ENCODE assay signal across 24 cellular contexts in the genomic region with DNA sequence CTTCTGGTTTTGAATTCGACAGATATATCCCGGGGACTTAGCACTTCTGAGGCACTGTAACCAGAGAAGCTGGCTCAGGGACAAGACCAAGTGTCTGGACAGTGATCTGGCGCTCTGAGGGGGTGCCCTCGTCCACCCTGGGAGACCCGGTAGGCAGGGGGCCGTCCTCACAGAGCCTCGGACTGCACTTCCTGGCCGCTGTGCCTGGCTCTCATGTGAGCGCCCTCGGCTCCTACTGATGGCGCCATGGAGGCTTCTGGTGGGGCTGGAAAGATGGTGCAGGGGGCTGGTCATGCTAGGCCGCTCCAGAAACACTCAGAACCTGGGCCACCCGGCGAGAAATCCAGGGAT. TPM values are rescaled to one million over a fixed set of nuclear protein-coding genes. Genes with fewer than 3 reads are reported as not detected.
DNase-seq lines count a peak whose midpoint lies in the region; ATAC-seq and TF ChIP-seq lines count a peak whose summit lies in the region.
"Had no signal": no experiment of that assay in that cellular context is flagged by ENCODE, and none has a peak within 500 bp of the region (broad histone marks: within the 10 kb centered on the region; RNA-seq: fewer than 3 reads in every experiment).

No MANE protein-coding gene starts in this region.

- intact Hi-C loops in Right ventricle myocardium inferior (cut with DNase I) (no loop called here), left ventricle myocardium superior (cut with micrococcal nuclease) (no loop called here), tibial artery (cut with DNase I; ENCODE audit: low total_unique reads) (no loop called here)

- H3K4me3 ChIP-seq in tibial artery: no peak overlapping the region
- H3K4me3 ChIP-seq: GM12878, GM23248, SJSA1 had no signal

- H3K4me1 ChIP-seq in tibial artery: no peaks in the 10 kb centered on the region
- H3K4me1 ChIP-seq: SJSA1 had no signal

- H3K36me3 ChIP-seq in tibial artery: peaks cover 56 to 76% (median 59%) of the 10 kb centered on the region in 3 donors

- DNase-seq in Right ventricle myocardium inferior (ENCODE audit: missing footprints) (peak; percentile 43), left ventricle myocardium superior (no peak), RWPE1 (ENCODE audit: low spot score) (no peak), mesenteric fat pad (ENCODE audit: low spot score) (peak; percentile 76), tibial artery (peak; percentile 0 to 52), NCI-H2107 treated with DMSO at 0.1 percent for 48 hours (lab: John Stamatoyannopoulos, UW; ENCODE audit: unreplicated experiment) (no peak), NCI-H187 treated with DMSO at 0.1 percent for 48 hours (lab: John Stamatoyannopoulos, UW) (no peak)
- DNase-seq: CD4-positive, CD25-positive, alpha-beta regulatory T cell; COR-L47; DMS 273 treated with DMSO at 0.1 percent for 48 hours; DMS79 treated with DMSO at 0.1 percent for 48 hours; GM23248; HCEC 1CT; KG1; NCI-H1092; NCI-H1436; NCI-H1930; NCI-H226; NCI-H510A treated with DMSO at 0.1 percent for 48 hours; NCI-H748 treated with DMSO at 0.1 percent for 48 hours; NK-92 treated with Interleukin-12 subunit alpha and Interleukin-12 subunit beta, amount 100 ng/mL, for 24 hours had no signal

- H3K9me3 ChIP-seq in tibial artery: no peaks in the 10 kb centered on the region

- peak overlapping the region; percentile 7; the same call in 1 of the 2 replicates for H3K27ac ChIP-seq in RWPE1
- H3K27ac ChIP-seq in tibial artery: no peak overlapping the region
- H3K27ac ChIP-seq: GM23248, SJSA1 had no signal

- POLR2A ChIA-PET in RWPE1 (lab: Yijun Ruan, JAX; ENCODE audit: low non-redundant PET): no interaction called here

- CTCF ChIA-PET in RWPE1 (lab: Yijun Ruan, JAX): no interaction called here

- no peak for ATAC-seq in Right ventricle myocardium inferior
- ATAC-seq in left ventricle myocardium superior: no peak
- ATAC-seq: GM12878 had no signal

- TF ChIP-seq CTCF in RWPE1 (conservative IDR thresholded peaks at IDR 0.05; ENCODE audit: low read depth) (no peak), tibial artery (IDR thresholded peaks at IDR 0.05) (no peak)

- no peaks in the 10 kb centered on the region for H3K27me3 ChIP-seq in tibial artery
- H3K27me3 ChIP-seq: SJSA1 had no signal

RNA-seq across cellular contexts. Expression of a gene that starts 18.8 kb away (rescaled TPM):
- total RNA-seq in Right ventricle myocardium inferior (not detected), left ventricle myocardium superior (not detected), mesenteric fat pad (not detected)
- total RNA-seq: A673; CD4-positive, CD25-positive, alpha-beta regulatory T cell; GM12878; GM23248; SJSA1 had no signal

RNA-seq across cellular contexts. Expression of a gene that starts 59.7 kb away (rescaled TPM):
- 13.4 TPM for total RNA-seq in Right ventricle myocardium inferior
- total RNA-seq in left ventricle myocardium superior: 13.4 TPM
- 45.7 TPM for total RNA-seq in mesenteric fat pad

Comparison
In these comparisons a context has a peak if more than half of its experiments do, and no peak if none do; other contexts are left out.
1. DNase-seq: peak in Right ventricle myocardium inferior (single experiment), mesenteric fat pad (single experiment) and tibial artery (2 of 2); none in left ventricle myocardium superior (single experiment), RWPE1 (single experiment), NCI-H2107 treated with DMSO at 0.1 percent for 48 hours (single experiment) and NCI-H187 treated with DMSO at 0.1 percent for 48 hours (single experiment).